Comparison of ENCODE assay signal across 18 cellular contexts in the genomic region with DNA sequence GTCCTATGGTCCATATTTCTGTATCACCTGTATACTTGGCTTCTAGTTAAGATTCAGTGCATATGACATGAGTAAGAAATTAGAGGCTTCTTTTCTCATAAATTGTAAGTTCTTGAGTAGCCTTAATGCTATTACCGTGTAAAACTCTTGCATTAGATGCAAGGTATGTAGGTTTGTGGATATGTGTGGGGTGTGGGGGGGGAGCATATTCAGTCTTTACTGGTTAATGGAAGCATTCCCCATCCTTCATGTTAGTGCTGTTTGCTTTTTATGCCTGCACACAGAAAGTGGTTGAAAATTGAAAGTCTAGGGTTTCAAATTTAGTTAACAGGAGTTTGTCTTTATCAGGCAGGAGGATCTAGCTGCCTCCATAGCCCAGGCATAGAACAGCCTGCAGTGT.
"Had no signal": no experiment of that assay in that cellular context is flagged by ENCODE, and none has a peak within 500 bp of the region (broad histone marks: within the 10 kb centered on the region; RNA-seq: fewer than 3 reads in every experiment).

No MANE protein-coding gene starts in this region.

- ATAC-seq: natural killer cell treated with Interleukin-12 subunit alpha and Interleukin-12 subunit beta and Interleukin-15 and Interleukin-18, amount 100 ng/mL, for 72 hours; upper lobe of right lung had no signal

- H3K9me3 ChIP-seq: esophagus squamous epithelium, suprapubic skin, upper lobe of right lung had no signal

- H3K9me3 Mint-ChIP-seq: activated naive CD4-positive, alpha-beta T cell treated with anti-CD3 and anti-CD28 coated beads, Interleukin-2, amount 10 ng/mL, durations not matched to agents 7 days and 5 days; activated T-cell treated with anti-CD3 and anti-CD28 coated beads, Interleukin-2, amount 50 U/mL, for 24 hours; natural killer cell treated with Interleukin-12 subunit alpha and Interleukin-12 subunit beta and Interleukin-15 and Interleukin-18, amount 100 ng/mL, for 72 hours; stimulated activated naive CD8-positive, alpha-beta T cell treated with anti-CD3 and anti-CD28 coated beads, Interleukin-15, Interleukin-2, amounts not matched to agents 100 ng/mL and 50 ng/mL, for 24 hours had no signal

- H3K4me3 ChIP-seq: esophagus squamous epithelium, skin epidermis, suprapubic skin, upper lobe of right lung had no signal

- H3K4me3 Mint-ChIP-seq: activated naive CD4-positive, alpha-beta T cell treated with anti-CD3 and anti-CD28 coated beads, Interleukin-2, amount 10 ng/mL, durations not matched to agents 7 days and 5 days; activated T-cell treated with anti-CD3 and anti-CD28 coated beads, Interleukin-2, amount 50 U/mL, for 24 hours; immature natural killer cell; natural killer cell treated with Interleukin-12 subunit alpha and Interleukin-12 subunit beta and Interleukin-15 and Interleukin-18, amount 100 ng/mL, for 72 hours; stimulated activated naive CD8-positive, alpha-beta T cell treated with anti-CD3 and anti-CD28 coated beads, Interleukin-15, Interleukin-2, amounts not matched to agents 100 ng/mL and 50 ng/mL, for 24 hours had no signal

- H3K36me3 Mint-ChIP-seq: activated naive CD4-positive, alpha-beta T cell treated with anti-CD3 and anti-CD28 coated beads, Interleukin-2, amount 10 ng/mL, durations not matched to agents 7 days and 5 days; immature natural killer cell; natural killer cell treated with Interleukin-12 subunit alpha and Interleukin-12 subunit beta and Interleukin-15 and Interleukin-18, amount 100 ng/mL, for 72 hours had no signal

- H3K27me3 ChIP-seq: esophagus squamous epithelium, suprapubic skin, upper lobe of right lung had no signal

- H3K27ac ChIP-seq: skin epidermis, suprapubic skin, upper lobe of right lung had no signal

- H3K4me1 Mint-ChIP-seq: activated naive CD4-positive, alpha-beta T cell treated with anti-CD3 and anti-CD28 coated beads, Interleukin-2, amount 10 ng/mL, durations not matched to agents 7 days and 5 days had no signal

- H3K27me3 Mint-ChIP-seq: activated naive CD4-positive, alpha-beta T cell treated with anti-CD3 and anti-CD28 coated beads, Interleukin-2, amount 10 ng/mL, durations not matched to agents 7 days and 5 days; activated T-cell treated with anti-CD3 and anti-CD28 coated beads, Interleukin-2, amount 50 U/mL, for 24 hours; natural killer cell treated with Interleukin-12 subunit alpha and Interleukin-12 subunit beta and Interleukin-15 and Interleukin-18, amount 100 ng/mL, for 72 hours; stimulated activated naive CD8-positive, alpha-beta T cell treated with anti-CD3 and anti-CD28 coated beads, Interleukin-15, Interleukin-2, amounts not matched to agents 100 ng/mL and 50 ng/mL, for 24 hours had no signal

- DNase-seq: activated CD4-positive, alpha-beta T cell treated with anti-CD3 and anti-CD28 coated beads, Interleukin-2, amount 50 U/mL, for 4 hours; activated CD4-positive, CD25-positive, alpha-beta regulatory T cell treated with anti-CD3 and anti-CD28 coated beads, Interleukin-2, amount 50 U/mL, for 72 hours; activated naive CD4-positive, alpha-beta T cell treated with anti-CD3 and anti-CD28 coated beads, Interleukin-2, amount 10 ng/mL, durations not matched to agents 7 days and 5 days; activated T-cell treated with anti-CD3 and anti-CD28 coated beads, Interleukin-2, amount 50 U/mL, for 24 hours; esophagus squamous epithelium; foreskin melanocyte; immature natural killer cell; posterior cingulate gyrus; retina; stimulated activated CD4-positive, alpha-beta T cell treated with anti-CD3 and anti-CD28 coated beads, Interleukin-4, amount 100 ng/mL, for 4 hours; stimulated activated CD8-positive, alpha-beta memory T cell treated with anti-CD3 and anti-CD28 coated beads, Interleukin-4, amount 100 ng/mL, for 48 hours; T-helper 1 cell; T1000; upper lobe of right lung had no signal

- H3K36me3 ChIP-seq: esophagus squamous epithelium, suprapubic skin, upper lobe of right lung had no signal

- H3K27ac Mint-ChIP-seq: activated naive CD4-positive, alpha-beta T cell treated with anti-CD3 and anti-CD28 coated beads, Interleukin-2, amount 10 ng/mL, durations not matched to agents 7 days and 5 days; activated T-cell treated with anti-CD3 and anti-CD28 coated beads, Interleukin-2, amount 50 U/mL, for 24 hours; immature natural killer cell; natural killer cell treated with Interleukin-12 subunit alpha and Interleukin-12 subunit beta and Interleukin-15 and Interleukin-18, amount 100 ng/mL, for 72 hours; stimulated activated naive CD8-positive, alpha-beta T cell treated with anti-CD3 and anti-CD28 coated beads, Interleukin-15, Interleukin-2, amounts not matched to agents 100 ng/mL and 50 ng/mL, for 24 hours had no signal
